ENCODE assay signal across 24 cellular contexts in the genomic region with DNA sequence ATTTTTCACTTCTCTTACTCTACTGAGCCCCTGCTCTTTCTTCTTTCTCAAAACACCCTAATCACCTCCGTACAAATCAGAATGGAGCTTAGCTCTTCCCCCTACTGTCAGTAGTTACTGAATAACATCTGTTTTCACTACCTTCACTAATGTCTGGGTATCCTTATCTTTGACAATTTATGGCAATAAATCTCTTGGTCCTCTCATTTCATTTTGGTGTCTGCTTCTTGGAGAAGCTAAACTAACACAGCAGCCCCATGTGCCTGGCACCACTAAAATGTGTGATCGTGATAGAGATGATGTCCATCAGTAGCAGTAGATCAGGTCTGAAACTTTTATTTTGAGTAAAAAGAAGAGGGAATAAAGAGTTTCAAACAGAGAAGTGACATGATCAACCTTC.
"Had no signal": no experiment of that assay in that cellular context is flagged by ENCODE, and none has a peak within 500 bp of the region (broad histone marks: within the 10 kb centered on the region; RNA-seq: fewer than 3 reads in every experiment).

No MANE protein-coding gene starts in this region.

- DNase-seq: colonic mucosa; cortex of kidney; dermis blood vessel endothelial cell; dorsolateral prefrontal cortex; effector CD4-positive, alpha-beta T cell; effector CD8-positive, alpha-beta T cell; effector memory CD4-positive, alpha-beta T cell; effector memory CD8-positive, alpha-beta T cell; endodermal cell; erythroblast; esophagus squamous epithelium; foreskin fibroblast; foreskin keratinocyte; foreskin melanocyte; gastrocnemius medialis; glutamatergic neuron; head of caudate nucleus; heart left ventricle; heart right ventricle had no signal

- H3K4me1 ChIP-seq: colonic mucosa, foreskin keratinocyte, gastroesophageal sphincter, heart right ventricle had no signal

- H3K4me3 ChIP-seq: colonic mucosa, coronary artery, dorsolateral prefrontal cortex, esophagus muscularis mucosa, esophagus squamous epithelium, gastrocnemius medialis, gastroesophageal sphincter, heart left ventricle, heart right ventricle had no signal

- H3K27ac ChIP-seq: colonic mucosa, coronary artery, dorsolateral prefrontal cortex, epithelial cell of prostate, esophagus muscularis mucosa, esophagus squamous epithelium, foreskin keratinocyte, gastrocnemius medialis, gastroesophageal sphincter, heart left ventricle, heart right ventricle had no signal

- ATAC-seq: effector memory CD8-positive, alpha-beta T cell; esophagus mucosa; foreskin keratinocyte; gastrocnemius medialis; gastroesophageal sphincter; heart left ventricle; heart right ventricle had no signal

- H3K9me3 ChIP-seq: colonic mucosa, esophagus muscularis mucosa, esophagus squamous epithelium, gastrocnemius medialis, gastroesophageal sphincter, heart right ventricle had no signal

- H3K27me3 ChIP-seq: colonic mucosa, dorsolateral prefrontal cortex, esophagus muscularis mucosa, esophagus squamous epithelium, foreskin keratinocyte, gastrocnemius medialis, gastroesophageal sphincter, heart left ventricle, heart right ventricle had no signal

- H3K36me3 ChIP-seq: colonic mucosa, esophagus muscularis mucosa, esophagus squamous epithelium, gastrocnemius medialis, gastroesophageal sphincter, heart left ventricle, heart right ventricle had no signal
